ENCODE assay signal across 15 cellular contexts in the genomic region with DNA sequence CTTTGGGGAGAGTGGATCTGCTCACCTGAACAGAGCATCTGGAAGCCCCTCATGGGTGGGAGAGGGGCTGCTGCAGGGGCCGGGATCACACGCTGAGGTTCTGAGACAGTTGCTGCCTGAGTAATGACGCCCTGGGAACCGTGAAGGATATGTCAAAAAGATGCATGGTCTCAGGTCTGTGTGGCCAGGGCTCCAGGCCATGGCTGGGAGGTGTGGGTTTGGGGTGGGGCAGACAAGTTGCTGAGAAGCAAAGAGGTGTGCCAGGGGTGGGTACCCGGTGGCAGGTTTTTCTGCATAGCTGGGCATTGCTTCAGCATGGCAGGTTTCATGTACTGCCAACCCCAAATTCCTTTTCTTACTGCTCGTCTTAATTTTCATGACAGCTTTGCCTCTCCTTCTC.
DNase-seq lines count a peak whose midpoint lies in the region; ATAC-seq and TF ChIP-seq lines count a peak whose summit lies in the region.
"Had no signal": no experiment of that assay in that cellular context is flagged by ENCODE, and none has a peak within 500 bp of the region (broad histone marks: within the 10 kb centered on the region; RNA-seq: fewer than 3 reads in every experiment).

No MANE protein-coding gene starts in this region.

- 0 out of 2 replicates have a peak overlapping the region, but pooled peaks have one; percentile 8 for H2AFZ ChIP-seq in OCI-LY7 (ENCODE audit: low read length)
- no peak overlapping the region for H2AFZ ChIP-seq in GM23248

- H3K9me3 ChIP-seq in OCI-LY7 (ENCODE audit: low read length) (peaks cover 13% of the 10 kb centered on the region; the same call in 1 of the 2 replicates), esophagus squamous epithelium (peaks cover 0 to 4% (median 0%) of the 10 kb centered on the region in 3 donors), GM23248 (ENCODE audit: low read depth) (no peaks in the 10 kb centered on the region)

- CTCF ChIA-PET in OCI-LY7 (lab: Charles Lee; ENCODE audit: unreplicated experiment): no interaction called here

- no peak overlapping the region for H3K9ac ChIP-seq in GM23248
- H3K9ac ChIP-seq in mesendoderm (ENCODE audit: low read length): no peak overlapping the region
- H3K9ac ChIP-seq: BLaER1 treated with 17β-estradiol and CSF1 and Interleukin-3, amounts not matched to agents 10 nM and 100 nM had no signal

- H3K4me1 ChIP-seq in OCI-LY7 (ENCODE audit: insufficient read depth, low read length, poor library complexity, severe bottlenecking) (peaks cover 38% of the 10 kb centered on the region), esophagus squamous epithelium (peaks cover 0 to 22% (median 0%) of the 10 kb centered on the region in 3 donors), GM23248 (ENCODE audit: insufficient read depth) (no peaks in the 10 kb centered on the region), mesendoderm (ENCODE audit: control insufficient read depth, low read depth, low read length) (no peaks in the 10 kb centered on the region)

- TF ChIP-seq CTCF in OCI-LY7 (conservative IDR thresholded peaks at IDR 0.05; ENCODE audit: low read length) (no peak), epithelial cell of esophagus (IDR thresholded peaks at IDR 0.05; ENCODE audit: insufficient read depth, low read depth, low read length, missing control alignments) (no peak), esophagus squamous epithelium (IDR thresholded peaks at IDR 0.05) (no peak)

- H2BK15ac ChIP-seq in mesendoderm (replicated peaks; ENCODE audit: low read depth): no peak overlapping the region

- H3K79me1 ChIP-seq in mesendoderm (ENCODE audit: low read length): no peaks in the 10 kb centered on the region

- H3K27me3 ChIP-seq in esophagus squamous epithelium (peaks cover 0 to 14% (median 0%) of the 10 kb centered on the region in 4 donors), GM23248 (replicated peaks; ENCODE audit: insufficient read depth) (no peaks in the 10 kb centered on the region; the same call in 1 of the 2 replicates), mesendoderm (ENCODE audit: insufficient read depth, low read length, poor library complexity) (no peaks in the 10 kb centered on the region)

- H2BK120ac ChIP-seq in mesendoderm (ENCODE audit: low read depth, low read length): no peak overlapping the region

- no peak overlapping the region for H3K18ac ChIP-seq in mesendoderm (ENCODE audit: low read length)

- POLR2A ChIA-PET in OCI-LY7 (lab: Charles Lee): no interaction called here

- H4K20me1 ChIP-seq in OCI-LY7 (ENCODE audit: insufficient read depth, low read length) (no peaks in the 10 kb centered on the region), GM23248 (ENCODE audit: insufficient read depth) (no peaks in the 10 kb centered on the region)
- H4K20me1 ChIP-seq: BLaER1 treated with 17β-estradiol and CSF1 and Interleukin-3, amounts not matched to agents 10 nM and 100 nM had no signal

- no peak overlapping the region for H3K23ac ChIP-seq in mesendoderm (ENCODE audit: low read length)

- H3K36me3 ChIP-seq in OCI-LY7 (ENCODE audit: insufficient read depth, low read length): no peaks in the 10 kb centered on the region
- no peaks in the 10 kb centered on the region for H3K36me3 ChIP-seq in esophagus squamous epithelium
- H3K36me3 ChIP-seq in GM23248 (ENCODE audit: low read depth): no peaks in the 10 kb centered on the region
- H3K36me3 ChIP-seq in mesendoderm (ENCODE audit: control insufficient read depth, insufficient read depth, low read length): no peaks in the 10 kb centered on the region
- H3K36me3 ChIP-seq: BLaER1 treated with 17β-estradiol and CSF1 and Interleukin-3, amounts not matched to agents 10 nM and 100 nM had no signal

- ATAC-seq in HG02852 (IDR thresholded peaks at IDR 0.05; ENCODE audit: unreplicated experiment): no peak
- ATAC-seq: CD8-positive, alpha-beta T cell; HCT116; HepG2 had no signal

- intact Hi-C loops in OCI-LY7 (cut with micrococcal nuclease; ENCODE audit: unreplicated experiment) (no loop called here), esophagus squamous epithelium (cut with DNase I) (no loop called here)

- H4K8ac ChIP-seq in mesendoderm (ENCODE audit: low read depth, low read length): no peak overlapping the region

- BruUV-seq in OCI-LY7 (replicated peaks; lab: Mats Ljungman, UMichigan): no TSS peak

- WGBS in esophagus squamous epithelium, 2 donors: 40 to 48% methylated on average over 3 to 5 of the region's 6 CpGs
- 12 to 21% methylated on average over 5 to 6 of the region's 6 CpGs for WGBS in GM23248 (ENCODE audit: low coverage in 1 of 2, low lambda C conversion rate in 2 of 2, missing lambda C conversion rate in 2 of 2), 2 experiments
- no CpG with 5 or more reads among the region's 6 CpGs for WGBS in mesendoderm (ENCODE audit: extremely low coverage, insufficient coverage, low lambda C conversion rate)

- in situ Hi-C loops in GM23248 (cut with MboI): no loop called here

- H3K56ac ChIP-seq in mesendoderm (ENCODE audit: low read length): no peak overlapping the region

- H3F3A ChIP-seq in GM23248 (ENCODE audit: insufficient read depth): no peaks in the 10 kb centered on the region

- TF ChIP-seq POLR2A in esophagus squamous epithelium (IDR thresholded peaks at IDR 0.05): no peak

- H4K5ac ChIP-seq in mesendoderm (ENCODE audit: low read length): no peak overlapping the region

- H2AK5ac ChIP-seq in mesendoderm (ENCODE audit: low read length): no peak overlapping the region

- H2BK5ac ChIP-seq in mesendoderm (ENCODE audit: low read length): no peak overlapping the region

- H3K4me2 ChIP-seq in OCI-LY7 (ENCODE audit: low read length) (no peak overlapping the region), GM23248 (ENCODE audit: unreplicated experiment) (no peak overlapping the region), mesendoderm (ENCODE audit: low read length) (no peak overlapping the region)
- H3K4me2 ChIP-seq: BLaER1 treated with 17β-estradiol and CSF1 and Interleukin-3, amounts not matched to agents 10 nM and 100 nM had no signal

- H3K9me2 ChIP-seq in OCI-LY7 (ENCODE audit: insufficient read depth, low read length) (no peaks in the 10 kb centered on the region), GM23248 (ENCODE audit: insufficient read depth) (no peaks in the 10 kb centered on the region)

- no peak overlapping the region for H3K4ac ChIP-seq in mesendoderm (ENCODE audit: low read depth, low read length)

- DNase-seq in OCI-LY7 (ENCODE audit: low spot score): no peak
- peak; percentile 83 for DNase-seq in epithelial cell of esophagus (ENCODE audit: low read depth)
- DNase-seq in esophagus squamous epithelium (lab: John Stamatoyannopoulos, UW): no peak
- DNase-seq in ureter (ENCODE audit: low spot score): peak; percentile 70
- DNase-seq in GM23248: no peak
- no peak for DNase-seq in mesendoderm
- DNase-seq: CD8-positive, alpha-beta T cell; GDM1; GOT3; H7; HFFc6 had no signal

- H3K27ac ChIP-seq in OCI-LY7 (ENCODE audit: low read depth, low read length, poor library complexity, severe bottlenecking): no peak overlapping the region
- H3K27ac ChIP-seq in esophagus squamous epithelium: peak overlapping the region in 3 of 4 donors; percentile 73 to 86 (median 79)
- H3K27ac ChIP-seq in GM23248: no peak overlapping the region
- no peak overlapping the region for H3K27ac ChIP-seq in mesendoderm (ENCODE audit: low read depth, low read length)
- H3K27ac ChIP-seq: BLaER1 treated with 17β-estradiol and CSF1 and Interleukin-3, amounts not matched to agents 10 nM and 100 nM had no signal

- H3K79me2 ChIP-seq in OCI-LY7 (ENCODE audit: insufficient read depth, low read depth, low read length) (no peaks in the 10 kb centered on the region; the same call in 1 of the 2 replicates), GM23248 (ENCODE audit: insufficient read depth) (no peaks in the 10 kb centered on the region), mesendoderm (ENCODE audit: control insufficient read depth, insufficient read depth, low read length) (no peaks in the 10 kb centered on the region)

- H3K4me3 ChIP-seq in OCI-LY7 (ENCODE audit: low read depth, low read length, poor library complexity, severe bottlenecking) (no peak overlapping the region), epithelial cell of esophagus (ENCODE audit: low read length) (no peak overlapping the region), esophagus squamous epithelium (peak overlapping the region in 1 of 4 donors; percentile 13), GM23248 (no peak overlapping the region), mesendoderm (ENCODE audit: low read length) (no peak overlapping the region)
- H3K4me3 ChIP-seq: BLaER1 treated with 17β-estradiol and CSF1 and Interleukin-3, amounts not matched to agents 10 nM and 100 nM had no signal

Comparison
In these comparisons a context has a peak if more than half of its experiments do, and no peak if none do; other contexts are left out.
1. DNase-seq: peak in epithelial cell of esophagus (single experiment) and ureter (single experiment); none in OCI-LY7 (single experiment), esophagus squamous epithelium (single experiment), GM23248 (single experiment) and mesendoderm (single experiment).
2. H3K27ac ChIP-seq: peak in esophagus squamous epithelium (3 of 4); none in OCI-LY7 (single experiment), GM23248 (single experiment) and mesendoderm (single experiment).